Comparison of ENCODE assay signal across 16 cellular contexts in the genomic region with DNA sequence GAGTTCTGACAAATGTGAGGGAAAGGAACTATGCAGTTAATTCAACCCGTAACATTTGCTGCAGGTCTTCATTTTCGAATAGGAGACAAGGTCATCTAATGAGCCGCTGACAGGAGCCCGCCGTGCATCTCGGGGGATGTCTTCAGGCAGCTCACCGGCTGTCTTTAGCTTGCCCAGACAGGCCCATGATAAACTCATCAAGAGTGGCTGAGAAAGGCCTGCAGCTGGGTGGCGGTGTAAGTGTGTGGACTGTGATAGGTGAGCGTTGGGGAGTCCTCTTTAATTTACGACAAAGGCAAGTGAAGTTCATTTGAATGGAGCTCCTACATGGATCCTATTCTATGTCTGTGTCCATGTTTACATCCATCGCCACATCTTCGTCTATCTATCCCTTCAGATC.
A peak's percentile ranks its signal among the peaks of the same experiment; 100 is the strongest.
DNase-seq lines count a peak whose midpoint lies in the region; ATAC-seq and TF ChIP-seq lines count a peak whose summit lies in the region.
"Had no signal": no experiment of that assay in that cellular context is flagged by ENCODE, and none has a peak within 500 bp of the region (broad histone marks: within the 10 kb centered on the region; RNA-seq: fewer than 3 reads in every experiment).

No MANE protein-coding gene starts in this region.

- no peak overlapping the region for H3K4me3 Mint-ChIP-seq in H9
- H3K4me3 Mint-ChIP-seq in WTC11: no peak overlapping the region
- no peak overlapping the region for H3K4me3 Mint-ChIP-seq in nephron progenitor cell
- H3K4me3 Mint-ChIP-seq: CD4-positive, CD25-positive, alpha-beta regulatory T cell; IgD-negative memory B cell had no signal

- no peak overlapping the region for H2BK120ac ChIP-seq in H9 (ENCODE audit: low read depth, low read length, poor library complexity, severe bottlenecking)

- no peak overlapping the region for H4K5ac ChIP-seq in H9 (ENCODE audit: insufficient read length, low read depth, low read length)

- H3K27ac ChIP-seq in H9 (ENCODE audit: insufficient read length, low read depth, low read length) (no peak overlapping the region), spleen (no peak overlapping the region)
- H3K27ac ChIP-seq: BLaER1 treated with 17β-estradiol and CSF1 and Interleukin-3, amounts not matched to agents 10 nM and 100 nM had no signal

- no peaks in the 10 kb centered on the region for H4K20me1 ChIP-seq in H9 (ENCODE audit: control insufficient read depth, insufficient read depth, insufficient read length)
- H4K20me1 ChIP-seq: BLaER1 treated with 17β-estradiol and CSF1 and Interleukin-3, amounts not matched to agents 10 nM and 100 nM had no signal

- H3K4me3 ChIP-seq in spleen (no peak overlapping the region), BE2C (ENCODE audit: low read depth, low read length) (no peak overlapping the region)
- H3K4me3 ChIP-seq: BLaER1 treated with 17β-estradiol and CSF1 and Interleukin-3, amounts not matched to agents 10 nM and 100 nM; HAP-1 had no signal

- no peak overlapping the region for H2BK5ac ChIP-seq in H9 (ENCODE audit: insufficient read length, low read length)

- no peak overlapping the region for H3K18ac ChIP-seq in H9 (ENCODE audit: insufficient read length, low read depth, low read length)

- no peak overlapping the region for H4K91ac ChIP-seq in H9 (ENCODE audit: insufficient read length, low read depth, low read length)

- intact Hi-C loops in spleen (cut with DNase I; ENCODE audit: low total_unique reads): no loop called here

- H3K36me3 Mint-ChIP-seq in H9 (ENCODE audit: insufficient read depth in 1 of 3, low read depth in 3 of 3) (no peaks in the 10 kb centered on the region), WTC11 (peaks cover 5% of the 10 kb centered on the region; the same call in 1 of the 2 replicates), nephron progenitor cell (ENCODE audit: low read depth) (peaks cover 7% of the 10 kb centered on the region)
- H3K36me3 Mint-ChIP-seq: CD4-positive, CD25-positive, alpha-beta regulatory T cell had no signal

- H3K9me3 ChIP-seq in H9 (ENCODE audit: control insufficient read depth, low read depth, low read length): no peaks in the 10 kb centered on the region
- H3K9me3 ChIP-seq in spleen: no peaks in the 10 kb centered on the region
- H3K9me3 ChIP-seq in BE2C: no peaks in the 10 kb centered on the region
- H3K9me3 ChIP-seq: BLaER1 treated with 17β-estradiol and CSF1 and Interleukin-3, amounts not matched to agents 10 nM and 100 nM; HAP-1 had no signal

- ATAC-seq in WTC11: peak; percentile 34; the same call in 1 of the 2 replicates
- no peak for ATAC-seq in GM18907 (IDR thresholded peaks at IDR 0.05; ENCODE audit: unreplicated experiment)

- H3K27me3 ChIP-seq in H9 (ENCODE audit: insufficient read depth, low read length): no peaks in the 10 kb centered on the region
- no peaks in the 10 kb centered on the region for H3K27me3 ChIP-seq in spleen (replicated peaks in 1 of 7)
- no peaks in the 10 kb centered on the region for H3K27me3 ChIP-seq in BE2C
- H3K27me3 ChIP-seq: BLaER1 treated with 17β-estradiol and CSF1 and Interleukin-3, amounts not matched to agents 10 nM and 100 nM had no signal

- H3K9me3 Mint-ChIP-seq in H9 (no peaks in the 10 kb centered on the region), WTC11 (no peaks in the 10 kb centered on the region), nephron progenitor cell (no peaks in the 10 kb centered on the region)

- TF ChIP-seq POLR2A in spleen (IDR thresholded peaks at IDR 0.05): no peak

- H2BK15ac ChIP-seq in H9 (ENCODE audit: low read depth, low read length): no peak overlapping the region

- H3K14ac ChIP-seq in H9 (ENCODE audit: insufficient read depth, low read length): no peak overlapping the region

- H3K4me1 ChIP-seq in H9 (ENCODE audit: insufficient read depth, low read length) (no peaks in the 10 kb centered on the region), spleen (no peaks in the 10 kb centered on the region), BE2C (no peaks in the 10 kb centered on the region)
- H3K4me1 ChIP-seq: BLaER1 treated with 17β-estradiol and CSF1 and Interleukin-3, amounts not matched to agents 10 nM and 100 nM; HAP-1 had no signal

- no peak overlapping the region for H3K56ac ChIP-seq in H9 (ENCODE audit: insufficient read length, low read depth, low read length)

- H3K36me3 ChIP-seq in spleen (no peaks in the 10 kb centered on the region), BE2C (no peaks in the 10 kb centered on the region)
- H3K36me3 ChIP-seq: BLaER1 treated with 17β-estradiol and CSF1 and Interleukin-3, amounts not matched to agents 10 nM and 100 nM; HAP-1 had no signal

- no peak for TF ChIP-seq CTCF in H9 (conservative IDR thresholded peaks at IDR 0.05)
- no peak for TF ChIP-seq CTCF in WTC11 (IDR thresholded peaks at IDR 0.05)
- no peak for TF ChIP-seq CTCF in nephron progenitor cell (IDR thresholded peaks at IDR 0.05)
- TF ChIP-seq CTCF in spleen (IDR thresholded peaks at IDR 0.05 in 8 of 11, conservative IDR thresholded peaks at IDR 0.05 in 3 of 11): no peak
- TF ChIP-seq CTCF in BE2C (IDR thresholded peaks at IDR 0.05; ENCODE audit: low read depth, low read length): no peak

- H3K4ac ChIP-seq in H9 (ENCODE audit: low read depth, low read length): no peak overlapping the region

- no peak overlapping the region for H3K9ac ChIP-seq in H9 (ENCODE audit: extremely low read depth, insufficient read length, low read length)
- H3K9ac ChIP-seq: BLaER1 treated with 17β-estradiol and CSF1 and Interleukin-3, amounts not matched to agents 10 nM and 100 nM had no signal

- no peak overlapping the region for H2AFZ ChIP-seq in H9 (ENCODE audit: low read length)

- H3K27me3 Mint-ChIP-seq in H9 (ENCODE audit: low read depth) (no peaks in the 10 kb centered on the region), WTC11 (ENCODE audit: low read depth) (no peaks in the 10 kb centered on the region), nephron progenitor cell (ENCODE audit: low read depth, poor library complexity) (no peaks in the 10 kb centered on the region)
- H3K27me3 Mint-ChIP-seq: CD4-positive, CD25-positive, alpha-beta regulatory T cell; IgD-negative memory B cell had no signal

- H3K79me2 ChIP-seq in H9 (ENCODE audit: insufficient read depth, low read length): no peaks in the 10 kb centered on the region

- no peak overlapping the region for H3K23ac ChIP-seq in H9 (ENCODE audit: insufficient read length, low read depth, low read length)

- CTCF ChIA-PET in WTC11 (lab: Charles Lee): interaction anchor here (0.8 kb wide), 1 partner anchor 300 kb away, joined by 3 read pairs; no protein-coding TSS in a partner anchor

- WGBS in H9 (ENCODE audit: extremely low coverage, insufficient read length, low lambda C conversion rate): no CpG with 5 or more reads among the region's 12 CpGs
- WGBS in spleen, 5 donors: 87 to 91% (median 89%) methylated on average over 12 of the region's 12 CpGs

- H3K4me2 ChIP-seq in H9 (ENCODE audit: insufficient read depth, insufficient read length, low read length): no peak overlapping the region
- H3K4me2 ChIP-seq: BLaER1 treated with 17β-estradiol and CSF1 and Interleukin-3, amounts not matched to agents 10 nM and 100 nM had no signal

- peaks cover 8 to 14% of the 10 kb centered on the region in 2 experiments for H3K4me1 Mint-ChIP-seq in H9
- peaks cover 26% of the 10 kb centered on the region for H3K4me1 Mint-ChIP-seq in WTC11
- no peaks in the 10 kb centered on the region for H3K4me1 Mint-ChIP-seq in nephron progenitor cell
- H3K4me1 Mint-ChIP-seq: CD4-positive, CD25-positive, alpha-beta regulatory T cell; IgD-negative memory B cell had no signal

- H4K8ac ChIP-seq in H9 (replicated peaks; ENCODE audit: insufficient read length, low read depth, low read length): no peak overlapping the region

- H2BK12ac ChIP-seq in H9 (ENCODE audit: insufficient read length, low read depth, low read length): no peak overlapping the region

- no peak overlapping the region for H3T11ph ChIP-seq in H9 (ENCODE audit: low read length)

- H2BK20ac ChIP-seq in H9 (ENCODE audit: low read depth, low read length, poor library complexity, severe bottlenecking): no peak overlapping the region

- POLR2A ChIA-PET in WTC11 (lab: Charles Lee): no interaction called here

- H3K27ac Mint-ChIP-seq in H9: peak overlapping the region in 2 of 3 experiments; percentile 26 to 83; a peak in 3 of 7 replicates
- H3K27ac Mint-ChIP-seq in WTC11: peak overlapping the region; percentile 93; the same call in 1 of the 2 replicates
- H3K27ac Mint-ChIP-seq in nephron progenitor cell: peak overlapping the region; percentile 68
- H3K27ac Mint-ChIP-seq: CD4-positive, CD25-positive, alpha-beta regulatory T cell; IgD-negative memory B cell had no signal

- H2AK5ac ChIP-seq in H9 (ENCODE audit: insufficient read length, low read length): no peak overlapping the region

- no peaks in the 10 kb centered on the region for H3K79me1 ChIP-seq in H9 (ENCODE audit: insufficient read depth, low read depth, low read length, poor library complexity, severe bottlenecking)

- H3K23me2 ChIP-seq in H9 (ENCODE audit: insufficient read length, low read depth, low read length, poor library complexity, severe bottlenecking): no peaks in the 10 kb centered on the region

- DNase-seq in H9 (no peak), NCI-H2171 (lab: John Stamatoyannopoulos, UW) (peak; percentile 24), WTC11 (ENCODE audit: low spot score) (no peak), nephron progenitor cell (no peak), spleen (no peak), BE2C (no peak)
- DNase-seq: 8988T; AML-193; CD4-positive, CD25-positive, alpha-beta regulatory T cell; DMS53; GF-D8; GOT3 had no signal

TF ChIP-seq in WTC11, 78 proteins besides CTCF, POLR2A, EP300 and RAD21 (continues in another document):
- TF ChIP-seq NR3C1 (CRISPR knock-in tag; conservative IDR thresholded peaks at IDR 0.05; ENCODE audit: low read depth) (no peak), MYBL2 (CRISPR knock-in tag; IDR thresholded peaks at IDR 0.05) (no peak), SOX15 (CRISPR knock-in tag; IDR thresholded peaks at IDR 0.05) (no peak)
